12 cellular contexts compared by ENCODE assay signal in the genomic region with DNA sequence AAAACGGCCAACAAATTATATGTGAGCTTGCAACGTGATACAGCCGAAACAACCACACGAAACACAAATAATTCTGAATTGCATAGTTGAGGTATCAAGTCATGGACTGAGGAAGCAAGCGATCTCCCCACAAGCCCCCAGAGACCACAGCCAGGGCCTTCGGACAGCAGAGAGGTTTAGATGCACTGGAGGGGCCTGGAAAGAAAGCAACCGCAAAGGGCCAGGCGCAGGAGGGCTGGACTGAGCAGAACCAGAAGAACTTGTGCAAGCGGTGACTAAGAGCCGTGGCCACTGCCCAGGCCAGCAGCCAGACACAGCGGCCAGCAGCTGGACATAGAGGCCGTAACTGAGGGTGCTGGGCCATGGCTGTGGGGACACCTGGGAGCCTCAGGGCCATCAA.
DNase-seq lines count a peak whose midpoint lies in the region; ATAC-seq and TF ChIP-seq lines count a peak whose summit lies in the region.
"Had no signal": no experiment of that assay in that cellular context is flagged by ENCODE, and none has a peak within 500 bp of the region (broad histone marks: within the 10 kb centered on the region; RNA-seq: fewer than 3 reads in every experiment).

No MANE protein-coding gene starts in this region.

- peak overlapping the region; percentile 9 for H2AFZ ChIP-seq in neural progenitor cell (replicated peaks)
- H2AFZ ChIP-seq: GM23338 had no signal

- no peak overlapping the region for H3K27ac Mint-ChIP-seq in neural progenitor cell
- H3K27ac Mint-ChIP-seq: activated CD4-positive, alpha-beta memory T cell treated with anti-CD3 and anti-CD28 coated beads for 36 hours; GM23338 had no signal

- no peaks in the 10 kb centered on the region for H3K36me3 Mint-ChIP-seq in neural progenitor cell
- H3K36me3 Mint-ChIP-seq: activated CD4-positive, alpha-beta memory T cell treated with anti-CD3 and anti-CD28 coated beads for 36 hours had no signal

- H3K9me3 Mint-ChIP-seq in neural progenitor cell, result no peaks in the 10 kb centered on the region
- H3K9me3 Mint-ChIP-seq: activated CD4-positive, alpha-beta memory T cell treated with anti-CD3 and anti-CD28 coated beads for 36 hours; GM23338 had no signal

- H3F3A ChIP-seq in neural progenitor cell (ENCODE audit: low read depth), result no peaks in the 10 kb centered on the region

- peak; percentile 52 for DNase-seq in amniotic epithelial cell (ENCODE audit: low read depth)
- DNase-seq in foreskin fibroblast, result peak; percentile 59 to 64
- DNase-seq in neural progenitor cell (ENCODE audit: low spot score), result no peak
- DNase-seq in upper lobe of right lung, result no peak
- DNase-seq in NCI-H1417 (lab: John Stamatoyannopoulos, UW), result no peak
- no peak for DNase-seq in epidermal melanocyte (ENCODE audit: insufficient read length, low spot score)
- DNase-seq in cortex of kidney (lab: John Stamatoyannopoulos, UW), result no peak
- DNase-seq: activated CD4-positive, alpha-beta memory T cell treated with anti-CD3 and anti-CD28 coated beads for 36 hours; Caco-2 had no signal

- H3K27ac ChIP-seq in neural progenitor cell (no peak overlapping the region), upper lobe of right lung (no peak overlapping the region)
- H3K27ac ChIP-seq: Peyer's patch had no signal

- H3K9me3 ChIP-seq in neural progenitor cell (ENCODE audit: low read depth), result no peaks in the 10 kb centered on the region
- H3K9me3 ChIP-seq in upper lobe of right lung, result no peaks in the 10 kb centered on the region
- H3K9me3 ChIP-seq: Caco-2, Peyer's patch had no signal

- peaks cover 12% of the 10 kb centered on the region for H3K4me1 ChIP-seq in neural progenitor cell
- H3K4me1 ChIP-seq in upper lobe of right lung, result peaks cover 16% of the 10 kb centered on the region
- H3K4me1 ChIP-seq: Caco-2 had no signal

- H3K4me3 Mint-ChIP-seq in neural progenitor cell, result no peak overlapping the region
- H3K4me3 Mint-ChIP-seq: activated CD4-positive, alpha-beta memory T cell treated with anti-CD3 and anti-CD28 coated beads for 36 hours; GM23338 had no signal

- H3K36me3 ChIP-seq in neural progenitor cell (no peaks in the 10 kb centered on the region), upper lobe of right lung (no peaks in the 10 kb centered on the region)
- H3K36me3 ChIP-seq: Peyer's patch had no signal

- no peak overlapping the region for H3K4me3 ChIP-seq in foreskin fibroblast (ENCODE audit: low read depth in 1 of 2, low read length in 2 of 2)
- no peak overlapping the region for H3K4me3 ChIP-seq in neural progenitor cell
- no peak overlapping the region for H3K4me3 ChIP-seq in upper lobe of right lung
- H3K4me3 ChIP-seq: GM23338, Peyer's patch had no signal

- H3K4me2 ChIP-seq in neural progenitor cell, result no peak overlapping the region
- H3K4me2 ChIP-seq: GM23338 had no signal

- H4K20me1 ChIP-seq in neural progenitor cell (ENCODE audit: low read depth), result no peaks in the 10 kb centered on the region

- H3K79me2 ChIP-seq in neural progenitor cell (ENCODE audit: low read depth), result no peaks in the 10 kb centered on the region

- peak; percentile 55 for ATAC-seq in upper lobe of right lung
- ATAC-seq in GM18868 (IDR thresholded peaks at IDR 0.05; ENCODE audit: unreplicated experiment), result no peak

- peaks cover 16% of the 10 kb centered on the region for H3K4me1 Mint-ChIP-seq in neural progenitor cell

- no peaks in the 10 kb centered on the region for H3K27me3 ChIP-seq in neural progenitor cell
- no peaks in the 10 kb centered on the region for H3K27me3 ChIP-seq in upper lobe of right lung
- H3K27me3 ChIP-seq: Peyer's patch had no signal

- intact Hi-C loops in upper lobe of right lung (cut with DNase I), result no loop called here

- TF ChIP-seq CTCF in foreskin fibroblast (IDR thresholded peaks at IDR 0.05; ENCODE audit: low read depth, low read length) (no peak), neural progenitor cell (IDR thresholded peaks at IDR 0.05) (no peak), upper lobe of right lung (IDR thresholded peaks at IDR 0.05) (no peak)

- H3K27me3 Mint-ChIP-seq in neural progenitor cell (ENCODE audit: insufficient read depth, low read depth), result peaks cover 9% of the 10 kb centered on the region
- H3K27me3 Mint-ChIP-seq: activated CD4-positive, alpha-beta memory T cell treated with anti-CD3 and anti-CD28 coated beads for 36 hours had no signal

- H3K9ac ChIP-seq in neural progenitor cell, result no peak overlapping the region

Comparison
In these comparisons a context has a peak if more than half of its experiments do, and no peak if none do; other contexts are left out.
1. DNase-seq: peak in amniotic epithelial cell (single experiment) and foreskin fibroblast (2 of 2); none in neural progenitor cell (single experiment), upper lobe of right lung (single experiment), NCI-H1417 (0 of 3), epidermal melanocyte (single experiment) and cortex of kidney (single experiment).